9 cellular contexts compared by ENCODE assay signal in the genomic region with DNA sequence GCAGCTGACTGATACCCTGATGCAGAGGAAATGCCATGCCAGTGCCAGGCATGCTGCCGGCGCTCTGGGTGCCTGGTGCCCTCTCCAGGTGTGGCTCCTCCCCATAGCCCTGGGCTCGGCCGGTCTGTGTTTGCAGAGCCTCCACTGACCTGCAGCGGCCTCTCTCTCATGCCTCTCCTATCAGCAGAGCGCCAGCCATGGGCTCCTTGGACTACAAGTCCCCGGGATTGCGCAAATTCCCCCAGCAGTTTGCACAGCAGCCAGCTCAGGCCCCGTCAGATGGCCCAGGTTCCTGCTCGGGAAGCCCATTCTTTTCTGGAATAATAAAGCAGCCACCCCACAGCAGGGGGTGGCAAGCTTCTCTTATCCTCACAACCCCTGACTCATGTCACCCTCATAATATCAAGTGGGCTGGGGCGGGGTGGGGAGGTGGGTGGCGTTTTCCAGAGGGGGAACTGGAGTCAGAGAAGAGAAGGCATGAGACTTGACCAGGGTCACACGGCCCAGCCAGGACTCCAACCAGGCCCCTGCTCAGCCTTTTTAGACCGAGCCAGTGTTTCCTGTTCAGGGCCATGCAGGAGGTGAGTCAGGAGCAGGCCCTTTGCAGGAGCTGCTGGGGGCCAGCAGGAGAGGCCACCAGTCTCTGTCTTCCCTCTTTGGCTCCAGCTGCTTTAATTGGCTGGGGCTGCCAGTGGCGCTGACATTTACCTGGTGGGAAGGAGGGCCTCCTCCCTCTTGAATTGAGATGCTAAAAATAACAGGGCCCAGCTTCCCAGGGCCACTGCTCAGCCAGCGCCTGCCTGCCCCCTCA. TPM values are rescaled to one million over a fixed set of nuclear protein-coding genes. Genes with fewer than 3 reads are reported as not detected.
DNase-seq lines count a peak whose midpoint lies in the region; ATAC-seq, FAIRE-seq and TF ChIP-seq lines count a peak whose summit lies in the region.
"Had no signal": no experiment of that assay in that cellular context is flagged by ENCODE, and none has a peak within 500 bp of the region (broad histone marks: within the 10 kb centered on the region; RNA-seq: fewer than 3 reads in every experiment).

No MANE protein-coding gene starts in this region.

- intact Hi-C loops in adrenal gland (cut with DNase I) = no loop called here

- ATAC-seq in A549 = peak; percentile 85 to 91
- ATAC-seq in left lobe of liver = peak; percentile 95
- no peak for ATAC-seq in GM21367 (IDR thresholded peaks at IDR 0.05; ENCODE audit: unreplicated experiment)
- no peak for ATAC-seq in GM21515 (IDR thresholded peaks at IDR 0.05; ENCODE audit: unreplicated experiment)
- ATAC-seq: effector memory CD8-positive, alpha-beta T cell had no signal

- POLR2A ChIA-PET in A549 (lab: Yijun Ruan, JAX) = interaction anchor here (1.3 to 1.4 kb wide), 2 partner anchors 19 to 154 kb away, joined by 3 to 4 read pairs; no protein-coding TSS in a partner anchor

- H3K36me3 ChIP-seq in HUES64 (ENCODE audit: insufficient read depth, low read length) (peaks cover 17% of the 10 kb centered on the region), adrenal gland (replicated peaks in 1 of 2) (peaks cover 0 to 30% of the 10 kb centered on the region in 2 donors)

- peak overlapping the region; percentile 68 for H3K4me2 ChIP-seq in A549

- H3K4me3 ChIP-seq in A549 (0 out of 3 replicates have a peak overlapping the region, but pooled peaks have one; percentile 4), HUES64 (ENCODE audit: low read length) (no peak overlapping the region), adrenal gland (no peak overlapping the region)

- H3K27ac ChIP-seq in A549 (peak overlapping the region; percentile 84 to 94), HUES64 (ENCODE audit: low read depth, low read length) (peak overlapping the region; percentile 63; the same call in 1 of the 2 replicates), adrenal gland (peak overlapping the region in 4 of 5 donors; percentile 7 to 70 (median 64))

- TF ChIP-seq POLR2A in A549 (IDR thresholded peaks at IDR 0.05; ENCODE audit: low read length) (no peak), adrenal gland (IDR thresholded peaks at IDR 0.05) (peak in 1 of 2 donors; percentile 53)

- TF ChIP-seq CTCF in A549 (IDR thresholded peaks at IDR 0.05) (peak; percentile 19; the same call in 1 of the 3 replicates), adrenal gland (IDR thresholded peaks at IDR 0.05) (peak in 3 of 6 experiments; percentile 10 to 23 (median 22))

- peaks cover 93% of the 10 kb centered on the region for H3K4me1 ChIP-seq in A549
- peaks cover 61% of the 10 kb centered on the region for H3K4me1 ChIP-seq in HUES64 (ENCODE audit: insufficient read depth, low read length)
- H3K4me1 ChIP-seq in adrenal gland (replicated peaks in 1 of 2) = peaks cover 43 to 88% of the 10 kb centered on the region in 2 donors

- H3K9me3 ChIP-seq in A549 (no peaks in the 10 kb centered on the region), HUES64 (ENCODE audit: insufficient read depth, low read depth, low read length) (no peaks in the 10 kb centered on the region), adrenal gland (replicated peaks in 1 of 3) (no peaks in the 10 kb centered on the region)

- H3K27me3 ChIP-seq in HUES64 (ENCODE audit: insufficient read depth, low read length) (no peaks in the 10 kb centered on the region), adrenal gland (no peaks in the 10 kb centered on the region)

- CTCF ChIA-PET in A549 (lab: Yijun Ruan, JAX) = interaction anchor here (0.8 to 13.7 kb wide), 19 partner anchors 12 to 1080 kb away, joined by 3 to 121 read pairs (median 4); no protein-coding TSS in a partner anchor

- WGBS in A549 (ENCODE audit: missing lambda C conversion rate) = 4% methylated on average over 13 of the region's 16 CpGs
- 56% methylated on average over 16 of the region's 16 CpGs for WGBS in HUES64
- 27 to 39% (median 35%) methylated on average over 11 to 16 of the region's 16 CpGs for WGBS in adrenal gland, 4 donors

- DNase-seq in A549 (ENCODE audit: low read depth in 1 of 2, low spot score in 1 of 2) (peak; percentile 95 to 98), adrenal gland (peak; percentile 75 to 96 (median 94)), left lobe of liver (ENCODE audit: low spot score) (peak; percentile 96), globus pallidus (ENCODE audit: low spot score) (no peak)
- DNase-seq in activated naive CD4-positive, alpha-beta T cell treated with anti-CD3 and anti-CD28 coated beads, Interleukin-2, amount 50 U/mL, for 16 hours = no peak
- DNase-seq: effector memory CD8-positive, alpha-beta T cell had no signal

- no peak overlapping the region for H3K9ac ChIP-seq in HUES64 (ENCODE audit: low read depth, low read length)

- peak; percentile 16 to 50; a peak in 3 of 5 replicates for TF ChIP-seq EP300 in A549 (IDR thresholded peaks at IDR 0.05)

- peak; percentile 31 to 61; a peak in 4 of 5 replicates for TF ChIP-seq RAD21 in A549 (conservative IDR thresholded peaks at IDR 0.05 in 1 of 2, IDR thresholded peaks at IDR 0.05 in 1 of 2)

- no peak for FAIRE-seq in A549 (lab: Jason Lieb, UNC)

TF ChIP-seq in A549, 52 proteins besides CTCF, POLR2A, EP300 and RAD21 (continues in another document):
- TF ChIP-seq, protein P1, sequence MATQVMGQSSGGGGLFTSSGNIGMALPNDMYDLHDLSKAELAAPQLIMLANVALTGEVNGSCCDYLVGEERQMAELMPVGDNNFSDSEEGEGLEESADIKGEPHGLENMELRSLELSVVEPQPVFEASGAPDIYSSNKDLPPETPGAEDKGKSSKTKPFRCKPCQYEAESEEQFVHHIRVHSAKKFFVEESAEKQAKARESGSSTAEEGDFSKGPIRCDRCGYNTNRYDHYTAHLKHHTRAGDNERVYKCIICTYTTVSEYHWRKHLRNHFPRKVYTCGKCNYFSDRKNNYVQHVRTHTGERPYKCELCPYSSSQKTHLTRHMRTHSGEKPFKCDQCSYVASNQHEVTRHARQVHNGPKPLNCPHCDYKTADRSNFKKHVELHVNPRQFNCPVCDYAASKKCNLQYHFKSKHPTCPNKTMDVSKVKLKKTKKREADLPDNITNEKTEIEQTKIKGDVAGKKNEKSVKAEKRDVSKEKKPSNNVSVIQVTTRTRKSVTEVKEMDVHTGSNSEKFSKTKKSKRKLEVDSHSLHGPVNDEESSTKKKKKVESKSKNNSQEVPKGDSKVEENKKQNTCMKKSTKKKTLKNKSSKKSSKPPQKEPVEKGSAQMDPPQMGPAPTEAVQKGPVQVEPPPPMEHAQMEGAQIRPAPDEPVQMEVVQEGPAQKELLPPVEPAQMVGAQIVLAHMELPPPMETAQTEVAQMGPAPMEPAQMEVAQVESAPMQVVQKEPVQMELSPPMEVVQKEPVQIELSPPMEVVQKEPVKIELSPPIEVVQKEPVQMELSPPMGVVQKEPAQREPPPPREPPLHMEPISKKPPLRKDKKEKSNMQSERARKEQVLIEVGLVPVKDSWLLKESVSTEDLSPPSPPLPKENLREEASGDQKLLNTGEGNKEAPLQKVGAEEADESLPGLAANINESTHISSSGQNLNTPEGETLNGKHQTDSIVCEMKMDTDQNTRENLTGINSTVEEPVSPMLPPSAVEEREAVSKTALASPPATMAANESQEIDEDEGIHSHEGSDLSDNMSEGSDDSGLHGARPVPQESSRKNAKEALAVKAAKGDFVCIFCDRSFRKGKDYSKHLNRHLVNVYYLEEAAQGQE (IDR thresholded peaks at IDR 0.05) = peak; percentile 76
- TF ChIP-seq RARB (CRISPR knock-in tag; IDR thresholded peaks at IDR 0.05) (no peak), CBX2 (IDR thresholded peaks at IDR 0.05; ENCODE audit: borderline replicate concordance, low read depth) (no peak), RNF2 (IDR thresholded peaks at IDR 0.05; ENCODE audit: borderline replicate concordance, low read depth) (no peak), ESRRA (IDR thresholded peaks at IDR 0.05; ENCODE audit: borderline replicate concordance, low read length) (no peak), HDAC2 (IDR thresholded peaks at IDR 0.05) (no peak), JUNB (IDR thresholded peaks at IDR 0.05) (peak; percentile 49; the same call in 1 of the 2 replicates), NFE2L2 (conservative IDR thresholded peaks at IDR 0.05; ENCODE audit: low read length) (no peak), ZNF302 (CRISPR knock-in tag; IDR thresholded peaks at IDR 0.05) (no peak), KDM5A (IDR thresholded peaks at IDR 0.05) (no peak), HOXB13 (CRISPR knock-in tag; IDR thresholded peaks at IDR 0.05; ENCODE audit: low read depth) (no peak), CBX8 (IDR thresholded peaks at IDR 0.05) (no peak), CHD4 (IDR thresholded peaks at IDR 0.05; ENCODE audit: borderline replicate concordance) (no peak), POLR2AphosphoS2 (conservative IDR thresholded peaks at IDR 0.05; ENCODE audit: low read length) (no peak), GATA3 (IDR thresholded peaks at IDR 0.05; ENCODE audit: borderline replicate concordance) (peak; percentile 43; the same call in 1 of the 2 replicates), FOSB (CRISPR knock-in tag; IDR thresholded peaks at IDR 0.05) (no peak), EHMT2 (IDR thresholded peaks at IDR 0.05; ENCODE audit: low read depth) (no peak)
- TF ChIP-seq, protein P2, sequence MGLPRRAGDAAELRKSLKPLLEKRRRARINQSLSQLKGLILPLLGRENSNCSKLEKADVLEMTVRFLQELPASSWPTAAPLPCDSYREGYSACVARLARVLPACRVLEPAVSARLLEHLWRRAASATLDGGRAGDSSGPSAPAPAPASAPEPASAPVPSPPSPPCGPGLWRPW (IDR thresholded peaks at IDR 0.05) = no peak
- TF ChIP-seq, protein P3, sequence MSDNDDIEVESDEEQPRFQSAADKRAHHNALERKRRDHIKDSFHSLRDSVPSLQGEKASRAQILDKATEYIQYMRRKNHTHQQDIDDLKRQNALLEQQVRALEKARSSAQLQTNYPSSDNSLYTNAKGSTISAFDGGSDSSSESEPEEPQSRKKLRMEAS (IDR thresholded peaks at IDR 0.05) = peak; percentile 75

RNA-seq across cellular contexts. Expression of a gene that starts 58.6 kb away (rescaled TPM):
- polyA plus RNA-seq in A549 (2011; rRNA removed) = 8.1 and 14.7 TPM in 2 replicates
- polyA plus RNA-seq in A549 (2012; cell fraction: cytosol; rRNA removed) = 31.6 and 42.1 TPM in 2 replicates
- 63.3 and 68.3 TPM in 2 replicates for polyA plus RNA-seq in A549 (2012; cell fraction: nucleus; rRNA removed)
- 29.1 to 30.3 TPM (median 30.1 TPM) in 3 replicates for polyA plus RNA-seq in A549 (2017; fragmentation: RNase III; extraction: RNeasy Plus Mini Kit Qiagen cat#74134 plus additional on column Dnase treatment)
- 16.1 and 17.8 TPM in 2 replicates for polyA minus RNA-seq in A549 (2011; rRNA and poly(A)+ RNA removed)
- polyA plus RNA-seq in HUES64 (2013, experiment 1 of 2) = 26.8 TPM
- polyA plus RNA-seq in HUES64 (2013, experiment 2 of 2) = 29.7 TPM
- total RNA-seq in adrenal gland = 100 to 1,000 TPM in 1 of 8 donors, 10 to 100 TPM in 7; 47.9 to 113 (median 58.7) TPM
- 100 to 1,000 TPM in 1 of 3 donors, 10 to 100 TPM in 2; 17.9 to 109 (median 32.2) TPM for polyA plus RNA-seq in adrenal gland
- total RNA-seq in left lobe of liver = 15.0 TPM

Comparison
In these comparisons a context has a peak if more than half of its experiments do, and no peak if none do; other contexts are left out.
1. ATAC-seq: peak in A549 (2 of 2) and left lobe of liver (single experiment); none in GM21367 (single experiment) and GM21515 (single experiment).
2. DNase-seq: peak in A549 (2 of 2), adrenal gland (7 of 7) and left lobe of liver (single experiment); none in activated naive CD4-positive, alpha-beta T cell treated with anti-CD3 and anti-CD28 coated beads, Interleukin-2, amount 50 U/mL, for 16 hours (single experiment) and globus pallidus (single experiment).
3. Peak in every context shown above with its lines, with median percentiles within 50 percentile points of each other: H3K27ac ChIP-seq.